ENCODE assay signal across 8 cellular contexts in the genomic region with DNA sequence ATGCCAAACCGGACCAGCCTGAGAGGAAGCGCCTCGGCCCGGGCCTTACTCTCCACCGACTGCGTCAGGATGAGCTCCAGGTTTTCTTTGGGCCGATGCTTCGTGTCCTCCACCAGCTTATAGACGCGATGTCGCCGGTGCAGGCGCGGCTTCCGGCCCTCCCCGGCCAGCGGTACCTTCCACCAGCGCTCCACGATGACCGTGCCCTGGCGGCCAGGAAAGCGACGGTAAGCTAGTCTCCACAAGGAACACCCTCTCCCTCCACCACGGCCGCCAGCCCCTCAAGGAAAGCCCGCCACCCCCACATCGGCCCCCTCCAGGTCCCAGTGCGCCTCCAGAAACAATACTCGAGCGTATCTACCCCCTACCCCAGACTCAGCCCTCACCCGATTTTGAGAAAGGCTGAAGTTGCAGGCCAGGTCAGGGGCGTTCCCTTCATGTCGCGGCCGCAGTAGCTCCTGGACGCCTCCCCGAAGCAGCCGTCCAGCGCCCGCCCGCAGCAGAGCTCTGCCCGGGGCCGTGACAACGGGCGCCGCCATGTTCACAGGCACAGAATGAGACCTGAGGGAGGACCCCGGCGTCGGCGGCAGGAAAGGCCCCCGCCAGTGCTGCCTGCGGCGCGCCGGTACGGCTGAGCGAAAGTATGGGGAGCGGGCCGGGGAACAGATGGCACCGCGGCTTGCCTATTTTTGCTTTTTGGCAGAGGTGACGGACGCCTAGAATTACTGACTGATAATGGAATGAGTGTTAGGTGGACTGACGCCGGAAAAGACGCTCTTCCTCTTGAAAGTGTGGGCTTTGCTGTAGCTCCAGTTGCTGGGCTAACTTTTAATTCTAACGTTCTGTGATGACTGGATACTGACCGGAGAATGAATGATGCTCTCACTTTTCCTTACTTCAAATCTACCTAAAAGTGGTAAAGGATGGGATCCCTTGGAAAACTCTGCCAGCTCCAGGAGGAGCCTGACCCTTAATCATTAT. TPM values are rescaled to one million over a fixed set of nuclear protein-coding genes. Genes with fewer than 3 reads are reported as not detected.
A peak's percentile ranks its signal among the peaks of the same experiment; 100 is the strongest.
DNase-seq lines count a peak whose midpoint lies in the region; ATAC-seq and TF ChIP-seq lines count a peak whose summit lies in the region.

A gene (minus strand): TSS at position 556 of the 981 bp plus-strand sequence. CDS start 17 bp downstream, at position 539.

- H3K27ac Mint-ChIP-seq in activated T-cell treated with anti-CD3 and anti-CD28 coated beads, Interleukin-2, amount 50 U/mL, for 72 hours = peak within 1 kb of the TSS; percentile 98

- peak in 2 of 4 donors; percentile 28 to 36 for TF ChIP-seq POLR2A in esophagus squamous epithelium (IDR thresholded peaks at IDR 0.05)

- H3K4me1 ChIP-seq in esophagus squamous epithelium (peaks cover 8 to 23% (median 13%) of the 10 kb centered on the region in 3 donors), muscle layer of duodenum (ENCODE audit: control insufficient read depth in 1 of 2, insufficient read depth in 2 of 2, low read length in 2 of 2) (peaks cover 6 to 14% of the 10 kb centered on the region in 2 donors)

- intact Hi-C loops in esophagus squamous epithelium (cut with DNase I) = no loop called here

- peaks cover 33% of the 10 kb centered on the region for H3K4me1 Mint-ChIP-seq in activated T-cell treated with anti-CD3 and anti-CD28 coated beads, Interleukin-2, amount 50 U/mL, for 72 hours (ENCODE audit: low read depth)

- peaks cover 3 to 41% (median 15%) of the 10 kb centered on the region in 3 donors for H3K36me3 ChIP-seq in esophagus squamous epithelium
- H3K36me3 ChIP-seq in muscle layer of duodenum (ENCODE audit: control insufficient read depth in 1 of 2, insufficient read depth in 2 of 2, low read length in 2 of 2) = peaks cover 30 to 31% of the 10 kb centered on the region in 2 donors

- H3K27me3 ChIP-seq in esophagus squamous epithelium (no peaks in the 10 kb centered on the region), muscle layer of duodenum (ENCODE audit: low read depth, low read length) (no peaks in the 10 kb centered on the region)

- WGBS in esophagus squamous epithelium, 2 donors = 0 to 1% methylated on average over 9 to 10 of the region's 68 CpGs

- H3K4me3 Mint-ChIP-seq in activated T-cell treated with anti-CD3 and anti-CD28 coated beads, Interleukin-2, amount 50 U/mL, for 72 hours = peak within 1 kb of the TSS; percentile 97

- no peak for TF ChIP-seq CTCF in esophagus squamous epithelium (IDR thresholded peaks at IDR 0.05)

- no peaks in the 10 kb centered on the region for H3K27me3 Mint-ChIP-seq in activated T-cell treated with anti-CD3 and anti-CD28 coated beads, Interleukin-2, amount 50 U/mL, for 72 hours (ENCODE audit: low read depth)

- no peaks in the 10 kb centered on the region for H3K9me3 Mint-ChIP-seq in activated T-cell treated with anti-CD3 and anti-CD28 coated beads, Interleukin-2, amount 50 U/mL, for 72 hours

- H3K4me3 ChIP-seq in esophagus squamous epithelium (peak within 1 kb of the TSS; percentile 78 to 98 (median 83)), muscle layer of duodenum (ENCODE audit: low read depth in 1 of 2, low read length in 2 of 2) (peak within 1 kb of the TSS; percentile 84 to 88)

- peak; percentile 88 for ATAC-seq in GM21576 (IDR thresholded peaks at IDR 0.05; ENCODE audit: unreplicated experiment)
- peak; percentile 99 to 100 for ATAC-seq in activated T-cell treated with anti-CD3 and anti-CD28 coated beads, Interleukin-2, amount 50 U/mL, for 72 hours (replicated peaks in 1 of 2)

- peak within 1 kb of the TSS; percentile 88 to 95 (median 94) for H3K27ac ChIP-seq in esophagus squamous epithelium
- peak within 1 kb of the TSS; percentile 96 for H3K27ac ChIP-seq in muscle layer of duodenum (ENCODE audit: low read length)

- DNase-seq in DMS114 treated with DMSO at 0.1 percent for 48 hours (lab: John Stamatoyannopoulos, UW; ENCODE audit: unreplicated experiment) = peak; percentile 84
- DNase-seq in KG1 (lab: John Stamatoyannopoulos, UW) = peak; percentile 61
- DNase-seq in RKO (ENCODE audit: low spot score) = peak; percentile 88
- peak; percentile 91 to 92 for DNase-seq in activated T-cell treated with anti-CD3 and anti-CD28 coated beads, Interleukin-2, amount 50 U/mL, for 72 hours
- no peak for DNase-seq in esophagus squamous epithelium (lab: John Stamatoyannopoulos, UW)
- DNase-seq in stimulated activated CD8-positive, alpha-beta memory T cell treated with anti-CD3 and anti-CD28 coated beads, Interleukin-7, amount 100 ng/mL, for 24 hours (ENCODE audit: low read depth) = peak; percentile 73

- H3K36me3 Mint-ChIP-seq in activated T-cell treated with anti-CD3 and anti-CD28 coated beads, Interleukin-2, amount 50 U/mL, for 72 hours (ENCODE audit: insufficient read depth in 2 of 2) = peaks cover 2 to 9% of the 10 kb centered on the region in 2 donors

- no peaks in the 10 kb centered on the region for H3K9me3 ChIP-seq in esophagus squamous epithelium
- H3K9me3 ChIP-seq in muscle layer of duodenum (ENCODE audit: control insufficient read depth in 1 of 2, low read length in 2 of 2) = no peaks in the 10 kb centered on the region

RNA-seq across cellular contexts. Expression of the gene that starts here (rescaled TPM):
- 100 to 1,000 TPM; 109 to 135 TPM for total RNA-seq in activated T-cell treated with anti-CD3 and anti-CD28 coated beads, Interleukin-2, amount 50 U/mL, for 72 hours
- total RNA-seq in esophagus squamous epithelium = 10 to 100 TPM; 49.1 to 56.3 (median 52.6) TPM
